In the genomic region with DNA sequence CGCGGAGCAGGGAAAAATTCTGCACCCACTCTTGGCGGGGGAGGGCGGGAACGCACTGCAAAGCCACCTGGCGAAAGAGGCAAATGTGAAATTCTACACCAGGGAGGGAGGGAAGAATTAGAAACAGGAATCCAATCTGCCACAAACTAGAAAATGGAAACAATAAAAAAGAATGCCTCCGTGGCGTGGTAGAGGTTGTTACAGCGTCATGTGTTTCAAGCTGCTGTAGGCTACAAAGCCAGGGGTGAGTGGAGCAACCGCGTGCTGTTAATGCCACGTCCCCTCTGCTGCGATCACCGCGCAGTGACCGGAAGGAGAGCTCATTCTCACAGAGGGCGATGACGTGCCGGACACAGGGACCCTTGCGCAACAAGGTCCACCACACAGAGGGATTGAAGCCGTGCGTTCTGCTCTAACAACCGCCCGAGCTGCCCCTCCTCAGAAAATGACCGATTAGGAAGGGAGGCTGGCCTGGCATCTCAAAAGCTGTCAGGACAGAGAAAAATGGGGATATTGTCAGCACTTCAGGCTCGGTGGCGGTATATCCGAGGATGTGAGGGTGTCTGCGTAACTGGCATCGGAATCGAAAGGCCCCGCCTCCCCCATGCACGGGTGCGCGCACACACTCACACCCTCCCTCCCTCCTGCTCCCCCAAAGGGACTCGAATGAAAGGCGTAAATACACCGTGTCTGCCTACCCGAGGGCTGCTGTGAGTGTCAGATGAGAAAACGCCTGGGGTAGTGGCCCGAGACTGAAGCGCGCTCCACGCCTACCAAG, we compare ENCODE assay signal across 8 cellular contexts.
A peak's percentile ranks its signal among the peaks of the same experiment; 100 is the strongest.
DNase-seq lines count a peak whose midpoint lies in the region; ATAC-seq, FAIRE-seq and TF ChIP-seq lines count a peak whose summit lies in the region.

No MANE protein-coding gene starts in this region.

- TF ChIP-seq CTCF in MM.1S (IDR thresholded peaks at IDR 0.05; ENCODE audit: low read length) (no peak), kidney (IDR thresholded peaks at IDR 0.05; ENCODE audit: borderline replicate concordance, extremely low read depth, insufficient read depth) (no peak), spleen (IDR thresholded peaks at IDR 0.05 in 8 of 11, conservative IDR thresholded peaks at IDR 0.05 in 3 of 11) (no peak)

- H3K27ac ChIP-seq in MM.1S (ENCODE audit: low read length), result no peak overlapping the region
- no peak overlapping the region for H3K27ac ChIP-seq in kidney (ENCODE audit: low read depth in 2 of 2, low read length in 2 of 2)
- H3K27ac ChIP-seq in spleen, result peak overlapping the region; percentile 61 to 93 (median 86)

- peak overlapping the region; percentile 48 for H3K4me2 ChIP-seq in MM.1S (ENCODE audit: low read depth, low read length)

- H3K4me3 ChIP-seq in MM.1S (ENCODE audit: low read length) (no peak overlapping the region), kidney (ENCODE audit: low read length in 2 of 2) (peak overlapping the region; percentile 62 to 81), spleen (peak overlapping the region; percentile 5 to 69 (median 40))

- no peaks in the 10 kb centered on the region for H3K79me2 ChIP-seq in MM.1S (ENCODE audit: low read length)

- H3K27me3 ChIP-seq in MM.1S (replicated peaks; ENCODE audit: insufficient read depth, low read length) (peaks cover 93% of the 10 kb centered on the region), spleen (replicated peaks in 1 of 7) (peaks cover 0 to 61% (median 6%) of the 10 kb centered on the region in 7 donors)

- H3K27ac Mint-ChIP-seq in central memory CD8-positive, alpha-beta T cell (ENCODE audit: low read depth), result peak overlapping the region; percentile 98

- peak; percentile 83 for DNase-seq in AG08396 (ENCODE audit: low spot score)
- DNase-seq in MM.1S, result no peak
- peak; percentile 66 for DNase-seq in activated CD4-positive, alpha-beta T cell treated with anti-CD3 and anti-CD28 coated beads for 1 hour
- peak; percentile 62 to 86 for DNase-seq in central memory CD8-positive, alpha-beta T cell (ENCODE audit: low spot score in 2 of 2)
- peak; percentile 96 for DNase-seq in kidney
- peak; percentile 93 for DNase-seq in spleen
- no peak for DNase-seq in HPDE6-E6E7 (ENCODE audit: extremely low spot score)
- DNase-seq in SK-N-DZ (ENCODE audit: low spot score), result no peak

- no peaks in the 10 kb centered on the region for H3K27me3 Mint-ChIP-seq in central memory CD8-positive, alpha-beta T cell

- H3K9ac ChIP-seq in MM.1S (ENCODE audit: low read length) (no peak overlapping the region), kidney (ENCODE audit: low read length in 2 of 2) (peak overlapping the region; percentile 54 to 91)

- 5 to 15% (median 7%) methylated on average over 43 to 44 of the region's 44 CpGs for WGBS in spleen, 5 donors

- peak overlapping the region; percentile 88 for H3K4me3 Mint-ChIP-seq in central memory CD8-positive, alpha-beta T cell

- H3K9me2 ChIP-seq in MM.1S (replicated peaks; ENCODE audit: insufficient read depth, low read length), result no peaks in the 10 kb centered on the region

- no peak overlapping the region for H2AFZ ChIP-seq in MM.1S (ENCODE audit: low read length)

- H3K36me3 ChIP-seq in MM.1S (replicated peaks; ENCODE audit: insufficient read depth, low read length) (no peaks in the 10 kb centered on the region), kidney (ENCODE audit: control insufficient read depth in 1 of 2, insufficient read depth in 2 of 2, low read length in 2 of 2) (no peaks in the 10 kb centered on the region), spleen (no peaks in the 10 kb centered on the region)

- no peaks in the 10 kb centered on the region for H3F3A ChIP-seq in MM.1S (ENCODE audit: insufficient read depth, low read length)

- H4K20me1 ChIP-seq in MM.1S (ENCODE audit: insufficient read depth, low read length), result no peaks in the 10 kb centered on the region

- intact Hi-C loops in kidney (cut with DNase I) (no loop called here), spleen (cut with DNase I; ENCODE audit: low total_unique reads) (no loop called here)

- peaks cover 12% of the 10 kb centered on the region for H3K36me3 Mint-ChIP-seq in central memory CD8-positive, alpha-beta T cell (ENCODE audit: insufficient read depth)

- FAIRE-seq in kidney (lab: Jason Lieb, UNC), result no peak

- no peaks in the 10 kb centered on the region for H3K9me3 Mint-ChIP-seq in central memory CD8-positive, alpha-beta T cell

- no peak for TF ChIP-seq POLR2A in spleen (IDR thresholded peaks at IDR 0.05)

- H3K4me1 ChIP-seq in MM.1S (ENCODE audit: low read length) (peaks cover 9% of the 10 kb centered on the region), kidney (ENCODE audit: control insufficient read depth in 1 of 2, insufficient read depth in 1 of 2, low read depth in 1 of 2, low read length in 2 of 2) (peaks cover 3 to 11% of the 10 kb centered on the region in 2 donors), spleen (peaks cover 13 to 62% (median 42%) of the 10 kb centered on the region in 6 donors)

- ATAC-seq in central memory CD8-positive, alpha-beta T cell (replicated peaks; ENCODE audit: extremely low read depth, poor library complexity, severe bottlenecking), result peak; percentile 96

- H3K4me1 Mint-ChIP-seq in central memory CD8-positive, alpha-beta T cell, result peaks cover 63% of the 10 kb centered on the region

- H3K9me3 ChIP-seq in MM.1S (replicated peaks; ENCODE audit: insufficient read depth, low read length), result no peaks in the 10 kb centered on the region
- no peaks in the 10 kb centered on the region for H3K9me3 ChIP-seq in kidney (ENCODE audit: control insufficient read depth in 1 of 2, low read length in 2 of 2)
- H3K9me3 ChIP-seq in spleen, result no peaks in the 10 kb centered on the region

Comparison
In these comparisons a context has a peak if more than half of its experiments do, and no peak if none do; other contexts are left out.
1. DNase-seq: peak in AG08396 (single experiment), activated CD4-positive, alpha-beta T cell treated with anti-CD3 and anti-CD28 coated beads for 1 hour (single experiment), central memory CD8-positive, alpha-beta T cell (2 of 2), kidney (single experiment) and spleen (single experiment); none in MM.1S (single experiment), HPDE6-E6E7 (single experiment) and SK-N-DZ (single experiment).
2. H3K27ac ChIP-seq: peak in spleen (8 of 8); none in MM.1S (single experiment) and kidney (0 of 2).